In the genomic region with DNA sequence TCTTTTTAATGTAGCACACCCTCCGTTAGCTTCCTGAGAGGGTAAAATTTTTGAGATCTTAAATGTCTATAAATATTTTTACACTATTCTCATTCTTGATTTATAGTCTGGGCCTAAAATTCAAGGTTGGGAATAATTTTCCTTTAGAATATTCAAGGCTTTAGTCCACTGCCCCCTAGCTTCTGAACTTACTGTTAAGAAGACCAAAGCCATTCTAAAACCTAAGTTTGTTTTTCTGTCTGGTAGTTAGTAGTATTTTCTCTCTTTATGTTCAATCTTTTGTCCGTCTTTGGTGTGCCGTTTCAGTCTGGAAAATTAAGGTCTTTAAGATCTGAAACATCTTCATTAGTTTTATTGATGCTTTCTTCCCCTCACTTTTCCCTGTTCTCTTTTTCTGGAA, we compare ENCODE assay signal across 13 cellular contexts. TPM values are rescaled to one million over a fixed set of nuclear protein-coding genes. Genes with fewer than 3 reads are reported as not detected.
DNase-seq lines count a peak whose midpoint lies in the region; ATAC-seq and TF ChIP-seq lines count a peak whose summit lies in the region.
"Had no signal": no experiment of that assay in that cellular context is flagged by ENCODE, and none has a peak within 500 bp of the region (broad histone marks: within the 10 kb centered on the region; RNA-seq: fewer than 3 reads in every experiment).

No MANE protein-coding gene starts in this region.

- TF ChIP-seq CTCF in heart right ventricle (IDR thresholded peaks at IDR 0.05) (peak in 7 of 9 donors; percentile 20 to 52 (median 29)), WI38 (IDR thresholded peaks at IDR 0.05; ENCODE audit: low read depth, low read length) (peak; percentile 10; the same call in 1 of the 2 replicates), foreskin fibroblast (IDR thresholded peaks at IDR 0.05; ENCODE audit: low read depth, low read length) (peak; percentile 37), upper lobe of right lung (IDR thresholded peaks at IDR 0.05) (peak; percentile 20), uterus (IDR thresholded peaks at IDR 0.05) (peak in 2 of 4 experiments; percentile 18 to 25)

- H3K27me3 ChIP-seq in heart right ventricle, result no peaks in the 10 kb centered on the region
- H3K27me3 ChIP-seq in right cardiac atrium (ENCODE audit: control insufficient read depth, insufficient read depth), result no peaks in the 10 kb centered on the region
- no peaks in the 10 kb centered on the region for H3K27me3 ChIP-seq in upper lobe of right lung
- no peaks in the 10 kb centered on the region for H3K27me3 ChIP-seq in uterus
- H3K27me3 ChIP-seq: BLaER1 treated with 17β-estradiol and CSF1 and Interleukin-3, amounts not matched to agents 10 nM and 100 nM had no signal

- ATAC-seq in heart right ventricle (no peak), right cardiac atrium (no peak), upper lobe of right lung (no peak)
- ATAC-seq: activated naive CD8-positive, alpha-beta T cell treated with anti-CD3 and anti-CD28 coated beads, Interleukin-2, amount 50 U/mL, for 24 hours; left cardiac atrium had no signal

- 85 to 86% methylated on average over 3 of the region's 3 CpGs for WGBS in heart right ventricle, 2 donors
- WGBS in right cardiac atrium, result 86% methylated on average over 3 of the region's 3 CpGs

- H3K9me3 ChIP-seq in heart right ventricle (no peaks in the 10 kb centered on the region), right cardiac atrium (ENCODE audit: control insufficient read depth, low read length) (no peaks in the 10 kb centered on the region), upper lobe of right lung (no peaks in the 10 kb centered on the region), uterus (no peaks in the 10 kb centered on the region)
- H3K9me3 ChIP-seq: BLaER1 treated with 17β-estradiol and CSF1 and Interleukin-3, amounts not matched to agents 10 nM and 100 nM had no signal

- no peak overlapping the region for H3K4me3 ChIP-seq in heart right ventricle
- no peak overlapping the region for H3K4me3 ChIP-seq in right cardiac atrium (ENCODE audit: low read length)
- H3K4me3 ChIP-seq in WI38 (ENCODE audit: low read depth, low read length), result no peak overlapping the region
- H3K4me3 ChIP-seq in foreskin fibroblast (ENCODE audit: low read depth in 1 of 2, low read length in 2 of 2), result no peak overlapping the region
- no peak overlapping the region for H3K4me3 ChIP-seq in upper lobe of right lung
- H3K4me3 ChIP-seq in uterus, result no peak overlapping the region
- H3K4me3 ChIP-seq: BLaER1 treated with 17β-estradiol and CSF1 and Interleukin-3, amounts not matched to agents 10 nM and 100 nM had no signal

- no peak for DNase-seq in heart right ventricle
- DNase-seq in right cardiac atrium, result no peak
- peak in 1 of 2 donors; percentile 26 for DNase-seq in foreskin fibroblast
- no peak for DNase-seq in upper lobe of right lung
- no peak for DNase-seq in NCI-H748 (lab: John Stamatoyannopoulos, UW; ENCODE audit: unreplicated experiment)
- no peak for DNase-seq in RPMI8226
- DNase-seq in uterus, result no peak
- DNase-seq: activated naive CD8-positive, alpha-beta T cell treated with anti-CD3 and anti-CD28 coated beads, Interleukin-2, amount 50 U/mL, for 24 hours; left cardiac atrium; occipital lobe had no signal

- intact Hi-C loops in heart right ventricle (cut with DNase I) (loop anchor here in 1 of 10 donors (5.0 kb wide), 1 partner anchor 77 kb away; no protein-coding TSS in a partner anchor), right cardiac atrium (cut with DNase I) (loop anchor here in 1 of 4 donors (10.0 kb wide), 1 partner anchor 46 kb away; no protein-coding TSS in a partner anchor), upper lobe of right lung (cut with DNase I) (no loop called here), uterus (cut with DNase I; ENCODE audit: low total_unique reads) (no loop called here)

- H3K4me1 ChIP-seq in heart right ventricle (peaks cover 0 to 5% (median 0%) of the 10 kb centered on the region in 9 donors), right cardiac atrium (ENCODE audit: control insufficient read depth, insufficient read depth, low read length) (no peaks in the 10 kb centered on the region), upper lobe of right lung (no peaks in the 10 kb centered on the region), uterus (no peaks in the 10 kb centered on the region)

- H3K27ac ChIP-seq in heart right ventricle (no peak overlapping the region), right cardiac atrium (ENCODE audit: low read length) (no peak overlapping the region), upper lobe of right lung (no peak overlapping the region), uterus (no peak overlapping the region)
- H3K27ac ChIP-seq: BLaER1 treated with 17β-estradiol and CSF1 and Interleukin-3, amounts not matched to agents 10 nM and 100 nM; epithelial cell of prostate had no signal

- no peak for TF ChIP-seq POLR2A in uterus (IDR thresholded peaks at IDR 0.05)

- H3K36me3 ChIP-seq in heart right ventricle (no peaks in the 10 kb centered on the region), upper lobe of right lung (no peaks in the 10 kb centered on the region), uterus (no peaks in the 10 kb centered on the region)
- H3K36me3 ChIP-seq: BLaER1 treated with 17β-estradiol and CSF1 and Interleukin-3, amounts not matched to agents 10 nM and 100 nM had no signal

RNA-seq across cellular contexts. Expression of a gene that starts 14.5 kb away (rescaled TPM):
- total RNA-seq in heart right ventricle, result 1 to 10 TPM; 1.2 to 8.0 (median 5.6) TPM
- 1 to 10 TPM; 1.1 to 1.4 TPM for polyA plus RNA-seq in heart right ventricle
- total RNA-seq in right cardiac atrium, result 1 to 10 TPM; 6.4 to 8.2 (median 7.4) TPM
- polyA plus RNA-seq in right cardiac atrium, result 2.3 TPM
- 2.6 TPM for total RNA-seq in upper lobe of right lung
- total RNA-seq in uterus, result 1 to 10 TPM; 1.8 to 9.9 (median 2.8) TPM
